20 cellular contexts compared by ENCODE assay signal in genomic region chr16:27922433-27922832, GRCh38.
"Had no signal": no experiment of that assay in that cellular context is flagged by ENCODE, and none has a peak within 500 bp of the region (broad histone marks: within the 10 kb centered on the region; RNA-seq: fewer than 3 reads in every experiment).

No MANE protein-coding gene starts in this region.

- H3K4me3 ChIP-seq: adrenal gland, coronary artery, thoracic aorta had no signal

- H3K4me1 ChIP-seq: adrenal gland had no signal

- ATAC-seq: activated CD8-positive, alpha-beta T cell treated with anti-CD3 and anti-CD28 coated beads, Interleukin-2, amount 10 ng/mL, durations not matched to agents 7 days and 5 days; effector memory CD8-positive, alpha-beta T cell; left cardiac atrium; naive thymus-derived CD4-positive, alpha-beta T cell; stimulated activated effector memory CD8-positive, alpha-beta T cell treated with anti-CD3 and anti-CD28 coated beads, Interleukin-12 subunit alpha, Interleukin-12 subunit beta, amount 100 ng/mL, for 72 hours had no signal

- H3K36me3 ChIP-seq: adrenal gland, thoracic aorta had no signal

- H3K27ac ChIP-seq: adrenal gland, coronary artery, epithelial cell of prostate, thoracic aorta had no signal

- FAIRE-seq: urothelium cell line had no signal

- H3K27me3 ChIP-seq: adrenal gland had no signal

- DNase-seq: activated CD4-positive, alpha-beta T cell treated with anti-CD3 and anti-CD28 coated beads, Interleukin-2, amount 10 ng/mL, durations not matched to agents 24 days and 14 days; activated CD4-positive, CD25-positive, alpha-beta regulatory T cell; activated CD8-positive, alpha-beta memory T cell treated with anti-CD3 and anti-CD28 coated beads, Interleukin-2, amount 50 U/mL, for 4 hours; activated CD8-positive, alpha-beta T cell treated with anti-CD3 and anti-CD28 coated beads, Interleukin-2, amount 10 ng/mL, durations not matched to agents 7 days and 5 days; activated effector memory CD4-positive, alpha-beta T cell treated with anti-CD3 and anti-CD28 coated beads, Interleukin-2, amount 50 U/mL, for 16 hours; activated T-cell treated with anti-CD3 and anti-CD28 coated beads, Interleukin-2, amount 50 U/mL, for 48 hours; adrenal gland; central memory CD4-positive, alpha-beta T cell; effector memory CD8-positive, alpha-beta T cell; foreskin melanocyte; left cardiac atrium; mammary epithelial cell; naive thymus-derived CD4-positive, alpha-beta T cell; retina; T-helper 2 cell had no signal

- H3K9me3 ChIP-seq: adrenal gland, thoracic aorta had no signal
